Comparison of ENCODE assay signal across 9 cellular contexts in genomic region chr12:122226366-122227222, GRCh38. TPM values are rescaled to one million over a fixed set of nuclear protein-coding genes. Genes with fewer than 3 reads are reported as not detected.
A peak's percentile ranks its signal among the peaks of the same experiment; 100 is the strongest.
DNase-seq lines count a peak whose midpoint lies in the region; ATAC-seq and TF ChIP-seq lines count a peak whose summit lies in the region.
"Had no signal": no experiment of that assay in that cellular context is flagged by ENCODE, and none has a peak within 500 bp of the region (broad histone marks: within the 10 kb centered on the region; RNA-seq: fewer than 3 reads in every experiment).

No MANE protein-coding gene starts in this region.

- H3K27me3 ChIP-seq in SJCRH30 = no peaks in the 10 kb centered on the region

- no peak overlapping the region for H3K27ac ChIP-seq in SJCRH30

- H3K36me3 ChIP-seq in SJCRH30 = peaks cover 2% of the 10 kb centered on the region

- no peaks in the 10 kb centered on the region for H3K27me3 Mint-ChIP-seq in T-helper 2 cell treated with Interferon-gamma antibody and Interleukin-4, amounts not matched to agents 5 μg/mL and 100 μg/mL, for 36 hours (ENCODE audit: low read depth)
- H3K27me3 Mint-ChIP-seq in glutamatergic neuron (ENCODE audit: unreplicated experiment) = peaks cover 9% of the 10 kb centered on the region
- no peaks in the 10 kb centered on the region for H3K27me3 Mint-ChIP-seq in stimulated activated naive CD8-positive, alpha-beta T cell treated with anti-CD3 and anti-CD28 coated beads, Interleukin-15, amount 100 ng/mL, for 72 hours

- H3K36me3 Mint-ChIP-seq in T-helper 2 cell treated with Interferon-gamma antibody and Interleukin-4, amounts not matched to agents 5 μg/mL and 100 μg/mL, for 36 hours (ENCODE audit: low read depth) = peaks cover 22% of the 10 kb centered on the region
- no peaks in the 10 kb centered on the region for H3K36me3 Mint-ChIP-seq in glutamatergic neuron (ENCODE audit: unreplicated experiment)

- H3K9me3 ChIP-seq in SJCRH30 (replicated peaks) = no peaks in the 10 kb centered on the region

- peaks cover 9% of the 10 kb centered on the region; the same call in 1 of the 2 replicates for H3K4me1 ChIP-seq in SJCRH30

- H3K4me1 Mint-ChIP-seq in T-helper 2 cell treated with Interferon-gamma antibody and Interleukin-4, amounts not matched to agents 5 μg/mL and 100 μg/mL, for 36 hours (ENCODE audit: low read depth) = peaks cover 24% of the 10 kb centered on the region
- H3K4me1 Mint-ChIP-seq in glutamatergic neuron (ENCODE audit: low read depth, unreplicated experiment) = peaks cover 21% of the 10 kb centered on the region
- peaks cover 49% of the 10 kb centered on the region for H3K4me1 Mint-ChIP-seq in stimulated activated naive CD8-positive, alpha-beta T cell treated with anti-CD3 and anti-CD28 coated beads, Interleukin-15, amount 100 ng/mL, for 72 hours

- no peak for TF ChIP-seq CTCF in glutamatergic neuron (IDR thresholded peaks at IDR 0.05; ENCODE audit: partially characterized antibody, unreplicated experiment)

- H3K27ac Mint-ChIP-seq in T-helper 2 cell treated with Interferon-gamma antibody and Interleukin-4, amounts not matched to agents 5 μg/mL and 100 μg/mL, for 36 hours = peak overlapping the region; percentile 32
- H3K27ac Mint-ChIP-seq in glutamatergic neuron (ENCODE audit: unreplicated experiment) = peak overlapping the region; percentile 97
- H3K27ac Mint-ChIP-seq in stimulated activated naive CD8-positive, alpha-beta T cell treated with anti-CD3 and anti-CD28 coated beads, Interleukin-15, amount 100 ng/mL, for 72 hours = no peak overlapping the region

- peak overlapping the region; percentile 80 for H3K4me3 Mint-ChIP-seq in T-helper 2 cell treated with Interferon-gamma antibody and Interleukin-4, amounts not matched to agents 5 μg/mL and 100 μg/mL, for 36 hours
- peak overlapping the region; percentile 90 for H3K4me3 Mint-ChIP-seq in glutamatergic neuron (ENCODE audit: unreplicated experiment)
- H3K4me3 Mint-ChIP-seq in stimulated activated naive CD8-positive, alpha-beta T cell treated with anti-CD3 and anti-CD28 coated beads, Interleukin-15, amount 100 ng/mL, for 72 hours = peak overlapping the region; percentile 83 to 92

- peak overlapping the region; percentile 36 for H3K4me3 ChIP-seq in SJCRH30

- H3K9me3 Mint-ChIP-seq in T-helper 2 cell treated with Interferon-gamma antibody and Interleukin-4, amounts not matched to agents 5 μg/mL and 100 μg/mL, for 36 hours = no peaks in the 10 kb centered on the region
- peaks cover 10% of the 10 kb centered on the region for H3K9me3 Mint-ChIP-seq in glutamatergic neuron (ENCODE audit: unreplicated experiment)
- no peaks in the 10 kb centered on the region for H3K9me3 Mint-ChIP-seq in stimulated activated naive CD8-positive, alpha-beta T cell treated with anti-CD3 and anti-CD28 coated beads, Interleukin-15, amount 100 ng/mL, for 72 hours

- DNase-seq in T-helper 2 cell treated with Interferon-gamma antibody and Interleukin-4, amounts not matched to agents 5 μg/mL and 100 μg/mL, for 36 hours (ENCODE audit: low spot score) = no peak
- DNase-seq in T-helper 2 cell (no peak), SJCRH30 (no peak), glutamatergic neuron (peak; percentile 76)
- no peak for DNase-seq in stimulated activated naive CD8-positive, alpha-beta T cell treated with anti-CD3 and anti-CD28 coated beads, Interleukin-15, amount 100 ng/mL, for 72 hours

- peak; percentile 71 for ATAC-seq in stimulated activated naive CD8-positive, alpha-beta T cell treated with anti-CD3 and anti-CD28 coated beads, Interleukin-15, amount 100 ng/mL, for 72 hours
- no peak for ATAC-seq in HG03139 (IDR thresholded peaks at IDR 0.05; ENCODE audit: unreplicated experiment)
- ATAC-seq in HG02763 (IDR thresholded peaks at IDR 0.05; ENCODE audit: unreplicated experiment) = no peak
- ATAC-seq in GM21576 (IDR thresholded peaks at IDR 0.05; ENCODE audit: unreplicated experiment) = no peak

RNA-seq across cellular contexts. Expression of gene DIABLO, which starts 0.7 kb away (rescaled TPM):
- 61.6 and 64.0 TPM in 2 replicates for total RNA-seq in SJCRH30 (2014; rRNA removed; shearing (Covaris generic))
- 68.7 TPM for total RNA-seq in glutamatergic neuron (ENCODE audit: unreplicated experiment)

RNA-seq across cellular contexts. Expression of gene B3GNT4, which starts 23.1 kb away (rescaled TPM):
- total RNA-seq in SJCRH30 (2014; rRNA removed; shearing (Covaris generic)) = 0.26 TPM in 1 of 2 replicates, not detected in the other
- total RNA-seq in glutamatergic neuron (ENCODE audit: unreplicated experiment) = 1.8 TPM
- total RNA-seq: aorta had no signal

RNA-seq across cellular contexts. Expression of gene VPS33A, which starts 39.7 kb away (rescaled TPM):
- 24.2 and 25.4 TPM in 2 replicates for total RNA-seq in SJCRH30 (2014; rRNA removed; shearing (Covaris generic))
- total RNA-seq in glutamatergic neuron (ENCODE audit: unreplicated experiment) = 49.2 TPM

RNA-seq across cellular contexts. Expression of gene LRRC43, which starts 43.7 kb away (rescaled TPM):
- 0.61 and 0.79 TPM in 2 replicates for total RNA-seq in SJCRH30 (2014; rRNA removed; shearing (Covaris generic))
- 4.3 TPM for total RNA-seq in glutamatergic neuron (ENCODE audit: unreplicated experiment)
- total RNA-seq: aorta had no signal

RNA-seq across cellular contexts. Expression of gene IL31, which starts 52.6 kb away (rescaled TPM):
- total RNA-seq in SJCRH30 (2014; rRNA removed; shearing (Covaris generic)) = not detected in 2 replicates
- not detected for total RNA-seq in glutamatergic neuron (ENCODE audit: unreplicated experiment)
- total RNA-seq: aorta had no signal

Comparison
In these comparisons a context has a peak if more than half of its experiments do, and no peak if none do; other contexts are left out.
1. H3K27ac Mint-ChIP-seq: peak in T-helper 2 cell treated with Interferon-gamma antibody and Interleukin-4, amounts not matched to agents 5 μg/mL and 100 μg/mL, for 36 hours (single experiment) and glutamatergic neuron (single experiment); none in stimulated activated naive CD8-positive, alpha-beta T cell treated with anti-CD3 and anti-CD28 coated beads, Interleukin-15, amount 100 ng/mL, for 72 hours (0 of 2).
2. Peak in every context shown above with its lines, with median percentiles within 50 percentile points of each other: H3K4me3 Mint-ChIP-seq.